In the genomic region with DNA sequence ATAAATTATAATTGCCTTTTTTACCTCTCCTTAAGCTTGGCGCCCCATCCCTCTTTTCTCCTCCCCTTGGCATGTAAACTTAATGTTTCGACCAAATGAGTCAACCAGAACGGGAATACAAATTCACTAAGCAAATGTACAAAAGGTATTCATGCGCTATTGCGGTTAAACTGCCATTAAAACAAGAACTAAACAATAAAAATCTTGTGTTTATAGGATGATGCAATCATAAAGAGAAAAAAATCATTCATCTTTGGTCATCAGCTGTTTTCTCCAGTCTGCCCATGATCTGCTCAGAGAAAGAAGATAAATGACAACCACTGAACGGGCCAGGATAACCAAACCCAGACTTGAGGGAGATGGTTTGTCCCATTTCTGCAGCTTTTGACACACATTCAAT, we compare ENCODE assay signal across 20 cellular contexts.
"Had no signal": no experiment of that assay in that cellular context is flagged by ENCODE, and none has a peak within 500 bp of the region (broad histone marks: within the 10 kb centered on the region; RNA-seq: fewer than 3 reads in every experiment).

No MANE protein-coding gene starts in this region.

- H3K4me3 ChIP-seq: coronary artery, heart left ventricle, mucosa of descending colon, psoas muscle, skin epidermis, stomach, thoracic aorta, transverse colon had no signal

- H3K27me3 ChIP-seq: neutrophil, stomach, transverse colon had no signal

- H3K27ac ChIP-seq: coronary artery, heart left ventricle, neutrophil, psoas muscle, skin epidermis, stomach, thoracic aorta, transverse colon had no signal

- ATAC-seq: esophagus mucosa; heart left ventricle; mucosa of descending colon; naive thymus-derived CD8-positive, alpha-beta T cell; psoas muscle; sciatic nerve had no signal

- H3K9me3 ChIP-seq: mucosa of descending colon, neutrophil, psoas muscle, thoracic aorta, transverse colon had no signal

- DNase-seq: effector CD4-positive, alpha-beta T cell; endodermal cell; heart left ventricle; hippocampal formation; kidney glomerular epithelial cell; mucosa of descending colon; naive thymus-derived CD8-positive, alpha-beta T cell; psoas muscle; retina; stimulated activated CD4-positive, alpha-beta T cell treated with anti-CD3 and anti-CD28 coated beads, Interleukin-12 subunit alpha, Interleukin-12 subunit beta, amount 100 ng/mL, for 4 hours; stimulated activated naive CD4-positive, alpha-beta T cell; stomach; substantia nigra; transverse colon had no signal

- H3K36me3 ChIP-seq: heart left ventricle, neutrophil, stomach, thoracic aorta, transverse colon had no signal

- H3K4me1 ChIP-seq: heart left ventricle, psoas muscle, stomach, transverse colon had no signal
